1 cellular context compared by ENCODE assay signal in genomic region chr16:65908568-65908967, GRCh38.
TF ChIP-seq lines count a peak whose summit lies in the region.

No MANE protein-coding gene starts in this region.

TF ChIP-seq in SK-N-SH treated with all-trans-retinoic acid at 6 μM for 48 hours, 23 proteins besides CTCF, POLR2A, EP300 and RAD21 (continued from another document):
- TF ChIP-seq PATZ1 (CRISPR knock-in tag; IDR thresholded peaks at IDR 0.05; ENCODE audit: borderline replicate concordance) (no peak), TSHZ2 (CRISPR knock-in tag; IDR thresholded peaks at IDR 0.05) (no peak), TOX (CRISPR knock-in tag; IDR thresholded peaks at IDR 0.05; ENCODE audit: borderline replicate concordance) (no peak), ZNF565 (CRISPR knock-in tag; conservative IDR thresholded peaks at IDR 0.05; ENCODE audit: low read depth) (no peak), OSR1 (CRISPR knock-in tag; IDR thresholded peaks at IDR 0.05) (no peak), ARNTL (CRISPR knock-in tag; IDR thresholded peaks at IDR 0.05; ENCODE audit: borderline replicate concordance, low read depth) (no peak)
